Comparison of ENCODE assay signal across 10 cellular contexts in the genomic region with DNA sequence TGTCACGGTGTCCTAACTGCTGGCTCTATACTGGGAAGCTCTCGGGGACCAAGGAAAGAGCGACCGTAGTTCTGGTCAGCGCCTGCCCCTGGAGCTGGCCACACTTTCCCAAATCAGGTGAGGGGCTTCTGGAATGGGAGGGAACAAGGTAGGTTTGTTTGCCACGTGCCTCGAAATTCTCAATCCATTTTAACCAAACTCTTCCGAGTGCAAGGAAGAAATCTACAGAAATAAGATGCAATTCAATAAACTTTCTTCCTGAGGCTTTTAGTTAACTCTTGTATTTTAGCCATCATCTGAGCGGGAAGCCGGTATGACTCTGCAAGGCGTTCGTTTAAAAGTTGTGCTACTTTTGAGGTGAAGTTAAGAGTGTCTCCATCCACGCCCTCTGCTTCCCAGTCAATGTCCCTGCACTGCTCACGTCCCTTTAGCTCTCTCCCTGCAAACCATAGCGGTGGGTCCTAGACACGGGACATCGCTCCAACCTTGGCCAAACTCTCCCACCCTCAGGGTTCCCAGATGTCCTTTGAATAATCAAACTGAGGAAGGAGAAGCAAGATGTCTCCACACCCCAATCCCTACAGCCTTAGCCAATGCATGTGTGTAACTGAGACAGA. TPM values are rescaled to one million over a fixed set of nuclear protein-coding genes. Genes with fewer than 3 reads are reported as not detected.
DNase-seq lines count a peak whose midpoint lies in the region; ATAC-seq and TF ChIP-seq lines count a peak whose summit lies in the region.
"Had no signal": no experiment of that assay in that cellular context is flagged by ENCODE, and none has a peak within 500 bp of the region (broad histone marks: within the 10 kb centered on the region; RNA-seq: fewer than 3 reads in every experiment).

No MANE protein-coding gene starts in this region.

- H3K4me2 ChIP-seq in smooth muscle cell, result peak overlapping the region; percentile 94

- H3K4me1 ChIP-seq in duodenal mucosa (ENCODE audit: control insufficient read depth in 1 of 2, insufficient read depth in 2 of 2, low read length in 2 of 2) (no peaks in the 10 kb centered on the region), liver (ENCODE audit: control insufficient read depth in 4 of 4, insufficient read depth in 4 of 4, low read length in 3 of 4) (peaks cover 1 to 20% (median 7%) of the 10 kb centered on the region in 4 donors), smooth muscle cell (ENCODE audit: low read depth) (no peaks in the 10 kb centered on the region)

- no peaks in the 10 kb centered on the region for H3K79me2 ChIP-seq in smooth muscle cell (ENCODE audit: low read depth)

- TF ChIP-seq CTCF in HFF-Myc (IDR thresholded peaks at IDR 0.05; ENCODE audit: low read depth, low read length, missing control alignments) (no peak), liver (IDR thresholded peaks at IDR 0.05; ENCODE audit: low read depth, low read length, missing input control) (no peak), smooth muscle cell (IDR thresholded peaks at IDR 0.05; ENCODE audit: borderline replicate concordance, insufficient read depth, poor library complexity, severe bottlenecking) (no peak)

- WGBS in liver, result 16% methylated on average over 17 of the region's 17 CpGs
- WGBS in smooth muscle cell (ENCODE audit: low lambda C conversion rate), result 56% methylated on average over 17 of the region's 17 CpGs

- peak in 1 of 2 donors; percentile 6 for TF ChIP-seq RAD21 in liver (IDR thresholded peaks at IDR 0.05)

- peaks cover 6 to 8% of the 10 kb centered on the region in 2 donors for H3K27me3 ChIP-seq in duodenal mucosa (ENCODE audit: control insufficient read depth in 1 of 2, insufficient read depth in 2 of 2, low read length in 2 of 2)
- no peaks in the 10 kb centered on the region for H3K27me3 ChIP-seq in liver (ENCODE audit: control insufficient read depth in 4 of 4, insufficient read depth in 4 of 4, low read length in 3 of 4)
- H3K27me3 ChIP-seq in smooth muscle cell (ENCODE audit: low read depth), result peaks cover 59% of the 10 kb centered on the region

- ATAC-seq in GM18502 (IDR thresholded peaks at IDR 0.05; ENCODE audit: poor library complexity, unreplicated experiment) (no peak), GM21381 (IDR thresholded peaks at IDR 0.05; ENCODE audit: unreplicated experiment) (no peak)

- DNase-seq in HFF-Myc (ENCODE audit: extremely low read depth, low read depth), result no peak
- no peak for DNase-seq in smooth muscle cell (lab: John Stamatoyannopoulos, UW; ENCODE audit: unreplicated experiment)
- no peak for DNase-seq in GF-D8 (lab: John Stamatoyannopoulos, UW)
- no peak for DNase-seq in EL
- DNase-seq: activated CD4-positive, CD25-positive, alpha-beta regulatory T cell treated with anti-CD3 and anti-CD28 coated beads, Interleukin-2, amount 50 U/mL, for 72 hours; DMS79 had no signal

- H3K36me3 ChIP-seq in duodenal mucosa (ENCODE audit: control insufficient read depth in 1 of 2, insufficient read depth in 2 of 2, low read length in 2 of 2), result no peaks in the 10 kb centered on the region
- H3K36me3 ChIP-seq in liver (ENCODE audit: control insufficient read depth in 4 of 4, insufficient read depth in 3 of 4, low read depth in 1 of 4, low read length in 3 of 4), result no peaks in the 10 kb centered on the region
- no peaks in the 10 kb centered on the region for H3K36me3 ChIP-seq in smooth muscle cell (ENCODE audit: low read depth)

- H3K9ac ChIP-seq in duodenal mucosa (ENCODE audit: low read depth in 1 of 2, low read length in 2 of 2), result no peak overlapping the region
- H3K9ac ChIP-seq in liver (ENCODE audit: low read depth in 1 of 2, low read length in 2 of 2), result peak overlapping the region; percentile 73 to 89
- no peak overlapping the region for H3K9ac ChIP-seq in smooth muscle cell (ENCODE audit: low read depth)

- peak overlapping the region; percentile 88 for H2AFZ ChIP-seq in smooth muscle cell (ENCODE audit: low read depth)

- H3K27ac ChIP-seq in duodenal mucosa (ENCODE audit: low read depth, low read length) (no peak overlapping the region), liver (ENCODE audit: low read depth in 1 of 2, low read length in 2 of 2) (peak overlapping the region; percentile 88 to 92), smooth muscle cell (ENCODE audit: low read depth) (no peak overlapping the region)

- H3K9me3 ChIP-seq in duodenal mucosa (ENCODE audit: control insufficient read depth in 1 of 2, low read length in 2 of 2) (no peaks in the 10 kb centered on the region), liver (ENCODE audit: control insufficient read depth in 4 of 4, low read length in 3 of 4) (no peaks in the 10 kb centered on the region), smooth muscle cell (replicated peaks; ENCODE audit: low read depth) (no peaks in the 10 kb centered on the region)

- H3K4me3 ChIP-seq in HFF-Myc (replicated peaks; ENCODE audit: low read depth, low read length) (peak overlapping the region; percentile 47), duodenal mucosa (ENCODE audit: low read depth in 1 of 2, low read length in 2 of 2) (peak overlapping the region; percentile 44 to 56), liver (ENCODE audit: low read depth in 1 of 3, low read length in 3 of 3) (peak overlapping the region; percentile 81 to 97 (median 86)), smooth muscle cell (peak overlapping the region; percentile 74)

- H3F3A ChIP-seq in smooth muscle cell (ENCODE audit: low read depth), result no peaks in the 10 kb centered on the region

- H4K20me1 ChIP-seq in smooth muscle cell (ENCODE audit: low read depth), result no peaks in the 10 kb centered on the region

TF ChIP-seq in liver, 16 proteins besides CTCF, POLR2A, EP300 and RAD21:
- TF ChIP-seq YY1 (IDR thresholded peaks at IDR 0.05), result peak; percentile 17
- TF ChIP-seq, protein P1, sequence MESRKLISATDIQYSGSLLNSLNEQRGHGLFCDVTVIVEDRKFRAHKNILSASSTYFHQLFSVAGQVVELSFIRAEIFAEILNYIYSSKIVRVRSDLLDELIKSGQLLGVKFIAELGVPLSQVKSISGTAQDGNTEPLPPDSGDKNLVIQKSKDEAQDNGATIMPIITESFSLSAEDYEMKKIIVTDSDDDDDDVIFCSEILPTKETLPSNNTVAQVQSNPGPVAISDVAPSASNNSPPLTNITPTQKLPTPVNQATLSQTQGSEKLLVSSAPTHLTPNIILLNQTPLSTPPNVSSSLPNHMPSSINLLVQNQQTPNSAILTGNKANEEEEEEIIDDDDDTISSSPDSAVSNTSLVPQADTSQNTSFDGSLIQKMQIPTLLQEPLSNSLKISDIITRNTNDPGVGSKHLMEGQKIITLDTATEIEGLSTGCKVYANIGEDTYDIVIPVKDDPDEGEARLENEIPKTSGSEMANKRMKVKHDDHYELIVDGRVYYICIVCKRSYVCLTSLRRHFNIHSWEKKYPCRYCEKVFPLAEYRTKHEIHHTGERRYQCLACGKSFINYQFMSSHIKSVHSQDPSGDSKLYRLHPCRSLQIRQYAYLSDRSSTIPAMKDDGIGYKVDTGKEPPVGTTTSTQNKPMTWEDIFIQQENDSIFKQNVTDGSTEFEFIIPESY (IDR thresholded peaks at IDR 0.05), result no peak
- no peak for TF ChIP-seq RXRA (IDR thresholded peaks at IDR 0.05)

RNA-seq across cellular contexts. Expression of a gene that starts 0.6 kb away (rescaled TPM):
- total RNA-seq in liver (10 to 100 TPM; 44.3 to 52.2 TPM), smooth muscle cell (4.0 and 5.8 TPM in 2 replicates)
- polyA plus RNA-seq in liver (10 to 100 TPM; 30.0 to 39.5 TPM), smooth muscle cell (0.98 and 3.2 TPM in 2 replicates)

Comparison
In these comparisons a context has a peak if more than half of its experiments do, and no peak if none do; other contexts are left out.
1. H3K27ac ChIP-seq: peak in liver (2 of 2); none in duodenal mucosa (single experiment) and smooth muscle cell (single experiment).
2. H3K9ac ChIP-seq: peak in liver (2 of 2); none in duodenal mucosa (0 of 2) and smooth muscle cell (single experiment).
3. Peak in every context shown above with its lines, with median percentiles within 50 percentile points of each other: H3K4me3 ChIP-seq.